In genomic region chr4:169523796-169524195, GRCh38 we compare ENCODE assay signal across 8 cellular contexts.
"Had no signal": no experiment of that assay in that cellular context is flagged by ENCODE, and none has a peak within 500 bp of the region (broad histone marks: within the 10 kb centered on the region; RNA-seq: fewer than 3 reads in every experiment).

No MANE protein-coding gene starts in this region.

- H3K27ac ChIP-seq: KMS-11 had no signal

- DNase-seq: H9, HCEC 1CT, KBM-7 had no signal

- ATAC-seq: GM23338 had no signal

- H2AFZ ChIP-seq: GM23338 had no signal

- H3K4me3 ChIP-seq: GM23338 had no signal

- H3K9ac ChIP-seq: KMS-11 had no signal

- FAIRE-seq: H1, H54, HTR-8/SVneo had no signal

- H3K4me2 ChIP-seq: GM23338, KMS-11 had no signal
